19 cellular contexts compared by ENCODE assay signal in the genomic region with DNA sequence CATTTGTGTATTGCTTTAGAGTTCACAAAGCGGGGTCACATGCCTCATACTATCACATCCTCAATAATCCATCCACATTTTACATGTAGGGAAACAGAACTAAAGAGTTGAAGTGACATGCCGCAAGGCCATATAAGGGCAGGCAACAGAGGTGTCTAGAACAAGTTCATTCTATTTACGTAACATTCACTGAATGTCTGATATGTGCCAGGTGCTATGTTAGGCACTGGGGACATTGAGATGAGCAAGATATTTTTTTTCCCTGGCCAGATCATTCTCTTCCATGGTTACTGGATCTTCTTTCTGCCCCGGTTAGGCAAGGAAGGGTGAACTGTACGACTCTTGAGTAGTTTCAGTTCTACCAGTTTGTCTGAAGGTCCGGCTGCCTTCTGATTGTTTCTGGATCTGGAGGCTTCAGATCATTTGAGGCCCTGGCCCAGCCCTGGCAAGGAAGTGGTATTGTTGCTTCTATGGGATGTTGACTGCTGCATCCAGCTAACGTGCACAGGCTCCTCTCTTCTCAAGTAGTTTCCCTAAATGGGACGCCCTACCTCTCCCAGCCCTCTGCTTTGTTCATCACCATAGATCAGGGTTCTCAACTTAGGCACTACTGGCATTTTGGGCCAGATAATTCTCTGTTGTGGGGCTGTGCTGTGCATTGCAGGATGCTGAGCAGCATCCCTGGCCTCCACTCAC. TPM values are rescaled to one million over a fixed set of nuclear protein-coding genes. Genes with fewer than 3 reads are reported as not detected.
DNase-seq lines count a peak whose midpoint lies in the region; ATAC-seq and TF ChIP-seq lines count a peak whose summit lies in the region.
"Had no signal": no experiment of that assay in that cellular context is flagged by ENCODE, and none has a peak within 500 bp of the region (broad histone marks: within the 10 kb centered on the region; RNA-seq: fewer than 3 reads in every experiment).

No MANE protein-coding gene starts in this region.

- POLR2A ChIA-PET in WTC11 (lab: Charles Lee), result no interaction called here
- POLR2A ChIA-PET in MCF 10A (lab: Yijun Ruan, JAX), result no interaction called here

- H3K27me3 ChIP-seq in heart right ventricle (no peaks in the 10 kb centered on the region), psoas muscle (ENCODE audit: insufficient read depth in 3 of 3, low read length in 2 of 3) (no peaks in the 10 kb centered on the region)

- no peak for TF ChIP-seq CTCF in heart right ventricle (IDR thresholded peaks at IDR 0.05)
- no peak for TF ChIP-seq CTCF in psoas muscle (IDR thresholded peaks at IDR 0.05)
- no peak for TF ChIP-seq CTCF in WTC11 (IDR thresholded peaks at IDR 0.05)
- TF ChIP-seq CTCF in MCF 10A (IDR thresholded peaks at IDR 0.05; ENCODE audit: unreplicated experiment), result no peak

- H3K27ac ChIP-seq in heart right ventricle (peak overlapping the region in 7 of 10 donors; percentile 11 to 77 (median 49)), psoas muscle (peak overlapping the region; percentile 79)
- H3K27ac ChIP-seq: 22Rv1 had no signal

- peak overlapping the region; percentile 25 for H3K27ac Mint-ChIP-seq in activated T-cell treated with anti-CD3 and anti-CD28 coated beads, Interleukin-2, amount 50 U/mL, for 72 hours
- H3K27ac Mint-ChIP-seq in WTC11 (no peak overlapping the region), MCF 10A (ENCODE audit: low read depth, unreplicated experiment) (no peak overlapping the region)
- H3K27ac Mint-ChIP-seq: B cell; CD4-positive, alpha-beta T cell had no signal

- H3K36me3 ChIP-seq in heart right ventricle (peaks cover 0 to 54% (median 27%) of the 10 kb centered on the region in 9 donors), psoas muscle (ENCODE audit: insufficient read depth in 1 of 2, low read depth in 1 of 2) (peaks cover 13 to 38% of the 10 kb centered on the region in 2 donors)

- BruUV-seq in MCF 10A (replicated peaks; lab: Mats Ljungman, UMichigan), result no TSS peak

- DNase-seq in activated T-cell treated with anti-CD3 and anti-CD28 coated beads, Interleukin-2, amount 50 U/mL, for 72 hours, result no peak
- DNase-seq in activated T-cell treated with anti-CD3 and anti-CD28 coated beads, Interleukin-2, amount 50 U/mL, for 1 hour, result no peak
- no peak for DNase-seq in heart right ventricle
- DNase-seq in psoas muscle, result no peak
- no peak for DNase-seq in activated CD8-positive, alpha-beta memory T cell treated with anti-CD3 and anti-CD28 coated beads for 24 hours
- no peak for DNase-seq in WTC11 (ENCODE audit: low spot score)
- DNase-seq in MCF 10A (ENCODE audit: unreplicated experiment), result no peak
- DNase-seq in NK-92 treated with Interleukin-12 subunit alpha and Interleukin-12 subunit beta, amount 100 ng/mL, for 24 hours (lab: John Stamatoyannopoulos, UW), result no peak
- DNase-seq: Calu3; CD4-positive, alpha-beta T cell; DMS53; HCEC 1CT; NCI-H1048; NCI-H1436 treated with DMSO at 0.1 percent for 48 hours; NCI-H2029 treated with DMSO at 0.1 percent for 48 hours; NCI-H748 treated with DMSO at 0.1 percent for 48 hours had no signal

- no peak overlapping the region for H3K4me3 Mint-ChIP-seq in activated T-cell treated with anti-CD3 and anti-CD28 coated beads, Interleukin-2, amount 50 U/mL, for 72 hours
- H3K4me3 Mint-ChIP-seq in WTC11 (no peak overlapping the region), MCF 10A (ENCODE audit: unreplicated experiment) (no peak overlapping the region)
- H3K4me3 Mint-ChIP-seq: B cell; CD4-positive, alpha-beta T cell had no signal

- no peaks in the 10 kb centered on the region for H3K9me3 ChIP-seq in heart right ventricle
- H3K9me3 ChIP-seq in psoas muscle, result no peaks in the 10 kb centered on the region

- H3K4me3 ChIP-seq in heart right ventricle, result no peak overlapping the region
- H3K4me3 ChIP-seq in psoas muscle, result peak overlapping the region; percentile 47
- H3K4me3 ChIP-seq: K562 had no signal

- no peaks in the 10 kb centered on the region for H3K9me3 Mint-ChIP-seq in activated T-cell treated with anti-CD3 and anti-CD28 coated beads, Interleukin-2, amount 50 U/mL, for 72 hours
- H3K9me3 Mint-ChIP-seq in WTC11 (no peaks in the 10 kb centered on the region), MCF 10A (ENCODE audit: unreplicated experiment) (peaks cover 10% of the 10 kb centered on the region)
- H3K9me3 Mint-ChIP-seq: CD4-positive, alpha-beta T cell had no signal

- H3K36me3 Mint-ChIP-seq in activated T-cell treated with anti-CD3 and anti-CD28 coated beads, Interleukin-2, amount 50 U/mL, for 72 hours (ENCODE audit: insufficient read depth in 2 of 2), result peaks cover 11 to 29% of the 10 kb centered on the region in 2 donors
- H3K36me3 Mint-ChIP-seq in WTC11 (peaks cover 37% of the 10 kb centered on the region), MCF 10A (ENCODE audit: insufficient read depth, unreplicated experiment) (peaks cover 53% of the 10 kb centered on the region)

- 58 to 65% methylated on average over 8 of the region's 8 CpGs for WGBS in heart right ventricle, 2 donors
- 34 to 45% (median 37%) methylated on average over 8 of the region's 8 CpGs for WGBS in psoas muscle, 3 donors

- H3K27me3 Mint-ChIP-seq in activated T-cell treated with anti-CD3 and anti-CD28 coated beads, Interleukin-2, amount 50 U/mL, for 72 hours (ENCODE audit: low read depth), result no peaks in the 10 kb centered on the region
- H3K27me3 Mint-ChIP-seq in WTC11 (ENCODE audit: low read depth) (no peaks in the 10 kb centered on the region), MCF 10A (ENCODE audit: insufficient read depth, unreplicated experiment) (no peaks in the 10 kb centered on the region)
- H3K27me3 Mint-ChIP-seq: B cell; CD4-positive, alpha-beta T cell had no signal

- ATAC-seq in activated T-cell treated with anti-CD3 and anti-CD28 coated beads, Interleukin-2, amount 50 U/mL, for 72 hours (replicated peaks in 1 of 2), result no peak
- ATAC-seq in heart right ventricle (peak; percentile 50 to 95 (median 86)), psoas muscle (peak; percentile 93 to 97 (median 96)), WTC11 (no peak)
- ATAC-seq: K562 had no signal

- intact Hi-C loops in heart right ventricle (cut with DNase I), result loop anchor here in 1 of 10 donors (10.0 kb wide), 1 partner anchor 101 kb away; no protein-coding TSS in a partner anchor
- intact Hi-C loops in psoas muscle (cut with DNase I), result no loop called here
- intact Hi-C loops in MCF 10A (cut with micrococcal nuclease), result no loop called here

- H3K4me1 ChIP-seq in heart right ventricle (peaks cover 4 to 41% (median 16%) of the 10 kb centered on the region in 9 donors), psoas muscle (peaks cover 45% of the 10 kb centered on the region)

- CTCF ChIA-PET in WTC11 (lab: Charles Lee), result no interaction called here
- CTCF ChIA-PET in MCF 10A (lab: Yijun Ruan, JAX), result no interaction called here

- peaks cover 22% of the 10 kb centered on the region for H3K4me1 Mint-ChIP-seq in activated T-cell treated with anti-CD3 and anti-CD28 coated beads, Interleukin-2, amount 50 U/mL, for 72 hours (ENCODE audit: low read depth)
- H3K4me1 Mint-ChIP-seq in WTC11, result no peaks in the 10 kb centered on the region
- H3K4me1 Mint-ChIP-seq in MCF 10A (ENCODE audit: insufficient read depth, unreplicated experiment), result peaks cover 8% of the 10 kb centered on the region

TF ChIP-seq in WTC11, 78 proteins besides CTCF, POLR2A, EP300 and RAD21:
- no peak for TF ChIP-seq CDX4 (CRISPR knock-in tag; IDR thresholded peaks at IDR 0.05; ENCODE audit: borderline replicate concordance)
- TF ChIP-seq ZNF219 (CRISPR knock-in tag; IDR thresholded peaks at IDR 0.05; ENCODE audit: borderline replicate concordance), result no peak
- TF ChIP-seq SOX15 (CRISPR knock-in tag; IDR thresholded peaks at IDR 0.05), result no peak
- TF ChIP-seq FOXP1 (CRISPR knock-in tag; IDR thresholded peaks at IDR 0.05; ENCODE audit: borderline replicate concordance), result no peak
- TF ChIP-seq ZNF671 (CRISPR knock-in tag; IDR thresholded peaks at IDR 0.05), result no peak
- no peak for TF ChIP-seq MYBL2 (CRISPR knock-in tag; IDR thresholded peaks at IDR 0.05)
- TF ChIP-seq NFYB (CRISPR knock-in tag; conservative IDR thresholded peaks at IDR 0.05; ENCODE audit: low read depth), result no peak
- no peak for TF ChIP-seq RELA (CRISPR knock-in tag; IDR thresholded peaks at IDR 0.05; ENCODE audit: borderline replicate concordance)
- TF ChIP-seq ATF1 (CRISPR knock-in tag; IDR thresholded peaks at IDR 0.05), result no peak
- no peak for TF ChIP-seq ZNF317 (CRISPR knock-in tag; IDR thresholded peaks at IDR 0.05; ENCODE audit: borderline replicate concordance, low read depth)

RNA-seq across cellular contexts. Expression of gene GPATCH2L, which starts 12.1 kb away (rescaled TPM):
- 10 to 100 TPM; 80.1 to 80.9 TPM for total RNA-seq in activated T-cell treated with anti-CD3 and anti-CD28 coated beads, Interleukin-2, amount 50 U/mL, for 72 hours
- total RNA-seq in heart right ventricle, result 10 to 100 TPM; 20.1 to 27.9 (median 25.1) TPM
- polyA plus RNA-seq in heart right ventricle, result 1 to 10 TPM; 4.6 to 5.3 TPM
- total RNA-seq in psoas muscle, result 10 to 100 TPM; 29.9 to 42.6 (median 34.6) TPM
- 10 to 100 TPM in 1 of 3 donors, 1 to 10 TPM in 2; 6.2 to 17.6 (median 7.5) TPM for polyA plus RNA-seq in psoas muscle
- total RNA-seq in WTC11 (2021), result 67.2 to 70.6 TPM (median 67.8 TPM) in 3 replicates
- total RNA-seq in MCF 10A (2022), result 57.4 and 64.9 TPM in 2 replicates

Comparison
In these comparisons a context has a peak if more than half of its experiments do, and no peak if none do; other contexts are left out.
1. ATAC-seq: peak in heart right ventricle (8 of 8) and psoas muscle (4 of 4); none in activated T-cell treated with anti-CD3 and anti-CD28 coated beads, Interleukin-2, amount 50 U/mL, for 72 hours (0 of 2) and WTC11 (single experiment).